Comparison of ENCODE assay signal across 9 cellular contexts in genomic region chr9:127974769-127975261, GRCh38. TPM values are rescaled to one million over a fixed set of nuclear protein-coding genes. Genes with fewer than 3 reads are reported as not detected.
A peak's percentile ranks its signal among the peaks of the same experiment; 100 is the strongest.
DNase-seq lines count a peak whose midpoint lies in the region; ATAC-seq, FAIRE-seq and TF ChIP-seq lines count a peak whose summit lies in the region.
"Had no signal": no experiment of that assay in that cellular context is flagged by ENCODE, and none has a peak within 500 bp of the region (broad histone marks: within the 10 kb centered on the region; RNA-seq: fewer than 3 reads in every experiment).

No MANE protein-coding gene starts in this region.

- no peak for TF ChIP-seq CTCF in GM23338 (conservative IDR thresholded peaks at IDR 0.05; ENCODE audit: low read depth in 2 of 2)

- peak; percentile 2; the same call in 2 of the 3 replicates for ATAC-seq in GM23338
- no peak for ATAC-seq in activated T-cell treated with anti-CD3 and anti-CD28 coated beads, Interleukin-2, amount 50 U/mL, for 72 hours (replicated peaks in 1 of 2)
- peak; percentile 4 to 14 for ATAC-seq in right cardiac atrium
- ATAC-seq in stimulated activated memory B cell treated with anti-CD40 and anti-IgM and Interleukin-4, amounts not matched to agents 10 μg/mL and 1 μg/mL and 100 μg/mL, for 72 hours, result no peak
- no peak for ATAC-seq in HG02798 (IDR thresholded peaks at IDR 0.05; ENCODE audit: poor library complexity, unreplicated experiment)

- H3K27ac ChIP-seq in GM23338 (ENCODE audit: low read depth) (0 out of 2 replicates have a peak overlapping the region, but pooled peaks have one; percentile 59), right cardiac atrium (ENCODE audit: low read length) (peak overlapping the region; percentile 85)

- peaks cover 7% of the 10 kb centered on the region for H3K36me3 Mint-ChIP-seq in GM23338 (ENCODE audit: low read depth)
- H3K36me3 Mint-ChIP-seq in activated T-cell treated with anti-CD3 and anti-CD28 coated beads, Interleukin-2, amount 50 U/mL, for 72 hours (ENCODE audit: insufficient read depth in 2 of 2), result peaks cover 5 to 16% of the 10 kb centered on the region in 2 donors
- H3K36me3 Mint-ChIP-seq in stimulated activated memory B cell treated with anti-CD40 and anti-IgM and Interleukin-4, amounts not matched to agents 10 μg/mL and 1 μg/mL and 100 μg/mL, for 72 hours, result peaks cover 33% of the 10 kb centered on the region

- intact Hi-C loops in right cardiac atrium (cut with DNase I), result no loop called here

- DNase-seq in GM23338 (ENCODE audit: low spot score), result no peak
- no peak for DNase-seq in activated T-cell treated with anti-CD3 and anti-CD28 coated beads, Interleukin-2, amount 50 U/mL, for 72 hours
- peak; percentile 63 to 86 (median 82) for DNase-seq in right cardiac atrium
- DNase-seq in H54 (ENCODE audit: insufficient read length, low spot score), result no peak
- DNase-seq in dermis blood vessel endothelial cell, result no peak
- DNase-seq in GF-D8 (lab: John Stamatoyannopoulos, UW), result no peak

- 0 out of 2 replicates have a peak overlapping the region, but pooled peaks have one; percentile 48 for H3K27ac Mint-ChIP-seq in GM23338
- H3K27ac Mint-ChIP-seq in activated T-cell treated with anti-CD3 and anti-CD28 coated beads, Interleukin-2, amount 50 U/mL, for 72 hours, result peak overlapping the region; percentile 76
- peak overlapping the region; percentile 94 for H3K27ac Mint-ChIP-seq in stimulated activated memory B cell treated with anti-CD40 and anti-IgM and Interleukin-4, amounts not matched to agents 10 μg/mL and 1 μg/mL and 100 μg/mL, for 72 hours

- H3K9me3 ChIP-seq in right cardiac atrium (ENCODE audit: control insufficient read depth, low read length), result no peaks in the 10 kb centered on the region

- no peak overlapping the region for H3K4me2 ChIP-seq in GM23338

- H3K79me2 ChIP-seq in GM23338 (replicated peaks; ENCODE audit: insufficient read depth), result peaks cover 99% of the 10 kb centered on the region

- H3K27me3 Mint-ChIP-seq in GM23338 (ENCODE audit: insufficient read depth, low read depth, poor library complexity), result peaks cover 30% of the 10 kb centered on the region
- H3K27me3 Mint-ChIP-seq in activated T-cell treated with anti-CD3 and anti-CD28 coated beads, Interleukin-2, amount 50 U/mL, for 72 hours (ENCODE audit: low read depth), result no peaks in the 10 kb centered on the region
- H3K27me3 Mint-ChIP-seq in stimulated activated memory B cell treated with anti-CD40 and anti-IgM and Interleukin-4, amounts not matched to agents 10 μg/mL and 1 μg/mL and 100 μg/mL, for 72 hours, result no peaks in the 10 kb centered on the region

- H4K20me1 ChIP-seq in GM23338 (replicated peaks; ENCODE audit: insufficient read depth), result peaks cover 36% of the 10 kb centered on the region

- no peaks in the 10 kb centered on the region for H3K9me3 Mint-ChIP-seq in GM23338
- H3K9me3 Mint-ChIP-seq in activated T-cell treated with anti-CD3 and anti-CD28 coated beads, Interleukin-2, amount 50 U/mL, for 72 hours, result no peaks in the 10 kb centered on the region
- H3K9me3 Mint-ChIP-seq in stimulated activated memory B cell treated with anti-CD40 and anti-IgM and Interleukin-4, amounts not matched to agents 10 μg/mL and 1 μg/mL and 100 μg/mL, for 72 hours, result no peaks in the 10 kb centered on the region

- H3K4me3 Mint-ChIP-seq in GM23338, result no peak overlapping the region; the same call in 2 of the 3 replicates
- peak overlapping the region; percentile 76 to 90 for H3K4me3 Mint-ChIP-seq in activated T-cell treated with anti-CD3 and anti-CD28 coated beads, Interleukin-2, amount 50 U/mL, for 72 hours
- H3K4me3 Mint-ChIP-seq in stimulated activated memory B cell treated with anti-CD40 and anti-IgM and Interleukin-4, amounts not matched to agents 10 μg/mL and 1 μg/mL and 100 μg/mL, for 72 hours, result peak overlapping the region; percentile 99

- no peak overlapping the region for H2AFZ ChIP-seq in GM23338

- peaks cover 80% of the 10 kb centered on the region for H3K4me1 Mint-ChIP-seq in GM23338
- H3K4me1 Mint-ChIP-seq in activated T-cell treated with anti-CD3 and anti-CD28 coated beads, Interleukin-2, amount 50 U/mL, for 72 hours (ENCODE audit: low read depth), result peaks cover 77% of the 10 kb centered on the region
- H3K4me1 Mint-ChIP-seq in stimulated activated memory B cell treated with anti-CD40 and anti-IgM and Interleukin-4, amounts not matched to agents 10 μg/mL and 1 μg/mL and 100 μg/mL, for 72 hours, result peaks cover 90% of the 10 kb centered on the region

- no peaks in the 10 kb centered on the region for H3K27me3 ChIP-seq in GM23338 (ENCODE audit: insufficient read depth)
- H3K27me3 ChIP-seq in right cardiac atrium (ENCODE audit: control insufficient read depth, insufficient read depth), result no peaks in the 10 kb centered on the region

- H3K4me3 ChIP-seq in GM23338, result no peak overlapping the region
- no peak overlapping the region for H3K4me3 ChIP-seq in right cardiac atrium (ENCODE audit: low read length)
- H3K4me3 ChIP-seq: lung had no signal

- no peak for FAIRE-seq in H54 (lab: Jason Lieb, UNC)

- 40% methylated on average over 10 of the region's 10 CpGs for WGBS in right cardiac atrium

- no peak for TF ChIP-seq POLR2A in H54 (IDR thresholded peaks at IDR 0.05; ENCODE audit: low read depth, low read length)

- peaks cover 8% of the 10 kb centered on the region for H3F3A ChIP-seq in GM23338 (replicated peaks; ENCODE audit: low read depth)

- H3K4me1 ChIP-seq in GM23338 (ENCODE audit: insufficient read depth) (peaks cover 56% of the 10 kb centered on the region), right cardiac atrium (ENCODE audit: control insufficient read depth, insufficient read depth, low read length) (peaks cover 53% of the 10 kb centered on the region)

- H3K9me2 ChIP-seq in GM23338 (ENCODE audit: insufficient read depth), result no peaks in the 10 kb centered on the region

- H3K36me3 ChIP-seq in GM23338 (ENCODE audit: insufficient read depth), result no peaks in the 10 kb centered on the region

TF ChIP-seq in GM23338, 12 proteins besides CTCF, POLR2A, EP300 and RAD21 (continues in another document):
- TF ChIP-seq STAT1 (IDR thresholded peaks at IDR 0.05; ENCODE audit: unreplicated experiment) (no peak), ZNF114 (CRISPR knock-in tag; IDR thresholded peaks at IDR 0.05) (no peak), POLR2AphosphoS5 (IDR thresholded peaks at IDR 0.05; ENCODE audit: low read depth) (no peak), ZNF331 (CRISPR knock-in tag; IDR thresholded peaks at IDR 0.05; ENCODE audit: low read depth) (no peak)

RNA-seq across cellular contexts. Expression of gene EEIG1, which starts 6.0 kb away (rescaled TPM):
- 21.5 and 22.4 TPM in 2 replicates for total RNA-seq in GM23338 (2014; rRNA removed; shearing (Covaris generic))
- polyA plus RNA-seq in GM23338 (2016; fragmentation: Nextera tagmentation; extraction: Ambion mirVana), result 11.2 and 11.5 TPM in 2 replicates
- total RNA-seq in activated T-cell treated with anti-CD3 and anti-CD28 coated beads, Interleukin-2, amount 50 U/mL, for 72 hours, result 10 to 100 TPM; 59.2 to 75.1 TPM
- total RNA-seq in right cardiac atrium, result 10 to 100 TPM; 23.1 to 35.1 (median 31.6) TPM
- polyA plus RNA-seq in right cardiac atrium, result 12.7 TPM
- 8.3 and 34.4 TPM in 2 replicates for total RNA-seq in dermis blood vessel endothelial cell

RNA-seq across cellular contexts. Expression of gene DPM2, which starts 37.2 kb away (rescaled TPM):
- total RNA-seq in GM23338 (2014; rRNA removed; shearing (Covaris generic)), result 29.0 and 36.6 TPM in 2 replicates
- polyA plus RNA-seq in GM23338 (2016; fragmentation: Nextera tagmentation; extraction: Ambion mirVana) (92.2 and 92.4 TPM in 2 replicates), right cardiac atrium (16.4 TPM)
- 10 to 100 TPM; 44.2 to 51.1 TPM for total RNA-seq in activated T-cell treated with anti-CD3 and anti-CD28 coated beads, Interleukin-2, amount 50 U/mL, for 72 hours
- total RNA-seq in right cardiac atrium (10 to 100 TPM; 13.6 to 20.0 (median 16.0) TPM), dermis blood vessel endothelial cell (8.5 and 9.9 TPM in 2 replicates)

RNA-seq across cellular contexts. Expression of gene PIP5KL1, which starts 44.2 kb away (rescaled TPM):
- 7.5 and 13.4 TPM in 2 replicates for total RNA-seq in GM23338 (2014; rRNA removed; shearing (Covaris generic))
- polyA plus RNA-seq in GM23338 (2016; fragmentation: Nextera tagmentation; extraction: Ambion mirVana), result 19.5 and 25.1 TPM in 2 replicates
- total RNA-seq in activated T-cell treated with anti-CD3 and anti-CD28 coated beads, Interleukin-2, amount 50 U/mL, for 72 hours, result 1 to 10 TPM; 4.4 to 6.4 TPM
- 1 to 10 TPM in 1 of 4 donors, under 1 TPM in 1, not detected in 2; 0.29 to 1.3 TPM for total RNA-seq in right cardiac atrium
- 0.29 TPM for polyA plus RNA-seq in right cardiac atrium
- 0.51 and 0.70 TPM in 2 replicates for total RNA-seq in dermis blood vessel endothelial cell

RNA-seq across cellular contexts. Expression of gene ST6GALNAC4, which starts 58.0 kb away (rescaled TPM):
- total RNA-seq in GM23338 (2014; rRNA removed; shearing (Covaris generic)), result 35.3 and 39.1 TPM in 2 replicates
- polyA plus RNA-seq in GM23338 (2016; fragmentation: Nextera tagmentation; extraction: Ambion mirVana) (7.9 and 8.1 TPM in 2 replicates), right cardiac atrium (24.3 TPM)
- total RNA-seq in activated T-cell treated with anti-CD3 and anti-CD28 coated beads, Interleukin-2, amount 50 U/mL, for 72 hours, result 10 to 100 TPM; 28.1 to 30.5 TPM
- total RNA-seq in right cardiac atrium (10 to 100 TPM; 26.3 to 36.7 (median 32.3) TPM), dermis blood vessel endothelial cell (50.0 and 98.0 TPM in 2 replicates)

Comparison
In these comparisons a context has a peak if more than half of its experiments do, and no peak if none do; other contexts are left out.
1. ATAC-seq: peak in GM23338 (single experiment) and right cardiac atrium (2 of 2); none in activated T-cell treated with anti-CD3 and anti-CD28 coated beads, Interleukin-2, amount 50 U/mL, for 72 hours (0 of 2), stimulated activated memory B cell treated with anti-CD40 and anti-IgM and Interleukin-4, amounts not matched to agents 10 μg/mL and 1 μg/mL and 100 μg/mL, for 72 hours (single experiment) and HG02798 (single experiment).
2. DNase-seq: peak in right cardiac atrium (3 of 3); none in GM23338 (single experiment), activated T-cell treated with anti-CD3 and anti-CD28 coated beads, Interleukin-2, amount 50 U/mL, for 72 hours (0 of 2), H54 (single experiment), dermis blood vessel endothelial cell (single experiment) and GF-D8 (single experiment).
3. Peak in every context shown above with its lines, with median percentiles within 50 percentile points of each other: H3K27ac Mint-ChIP-seq.